8 cellular contexts compared by ENCODE assay signal in the genomic region with DNA sequence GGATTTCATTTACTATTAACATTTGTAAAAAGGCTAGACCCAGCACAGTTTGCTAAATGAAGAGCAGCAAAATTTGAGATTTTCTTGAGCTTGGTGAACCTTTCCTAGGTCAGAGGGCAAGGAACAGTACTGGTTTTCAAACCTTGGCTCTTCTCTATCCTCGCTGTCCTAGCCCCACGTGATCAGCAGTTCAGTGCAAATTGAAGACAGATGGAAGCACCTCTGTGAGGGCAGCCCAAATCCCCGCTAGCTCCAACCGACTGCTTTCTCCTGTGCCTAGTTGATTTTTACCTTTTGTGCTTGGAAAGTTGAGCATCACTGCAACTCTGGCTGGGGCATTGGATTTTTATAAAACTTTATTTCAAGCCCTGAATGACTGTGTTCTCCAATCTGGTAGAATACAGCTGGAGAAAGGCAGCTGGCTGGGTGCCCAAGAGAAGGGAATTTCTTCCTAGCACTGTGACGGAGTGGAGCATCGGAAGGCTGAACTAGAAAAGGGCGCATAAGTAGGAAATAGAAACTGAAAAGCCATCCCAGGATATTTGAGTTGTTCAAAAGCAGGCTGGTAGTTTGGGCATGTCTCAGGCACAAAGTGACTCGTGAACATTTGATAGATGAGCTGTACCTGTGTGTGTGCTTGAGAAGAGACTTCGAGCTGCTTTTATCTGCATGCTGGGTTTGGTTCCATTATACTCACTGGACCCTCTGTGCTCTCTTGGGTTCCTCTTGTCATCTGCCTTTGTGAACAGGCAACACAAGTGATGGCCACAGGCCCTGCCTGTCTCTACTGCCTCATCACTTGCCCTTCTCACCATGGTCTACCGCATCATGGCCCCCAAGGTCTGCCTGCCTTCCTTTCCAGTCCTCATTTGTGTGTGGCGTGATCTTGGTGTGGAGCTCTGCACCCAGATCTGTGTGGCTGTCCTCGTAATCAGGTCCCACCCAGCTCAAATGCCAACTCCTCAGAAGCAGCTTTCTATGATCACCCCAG. TPM values are rescaled to one million over a fixed set of nuclear protein-coding genes. Genes with fewer than 3 reads are reported as not detected.
A peak's percentile ranks its signal among the peaks of the same experiment; 100 is the strongest.
DNase-seq lines count a peak whose midpoint lies in the region; ATAC-seq, FAIRE-seq and TF ChIP-seq lines count a peak whose summit lies in the region.

No MANE protein-coding gene starts in this region.

- H3K4me1 ChIP-seq in OCI-LY7 (ENCODE audit: insufficient read depth, low read length, poor library complexity, severe bottlenecking) (peaks cover 47% of the 10 kb centered on the region), endothelial cell of umbilical vein (ENCODE audit: control insufficient read depth, extremely low read depth, insufficient read depth, low read length) (peaks cover 20% of the 10 kb centered on the region), neutrophil (ENCODE audit: control insufficient read depth in 1 of 2, insufficient read depth in 1 of 2, low read depth in 1 of 2, low read length in 1 of 2) (peaks cover 41% of the 10 kb centered on the region in 2 experiments)

- H3K9ac ChIP-seq in endothelial cell of umbilical vein (replicated peaks; ENCODE audit: extremely low read depth, insufficient read depth, low read length): no peak overlapping the region

- BruUV-seq in Calu3 (replicated peaks; lab: Mats Ljungman, UMichigan) (no TSS peak), OCI-LY7 (replicated peaks; lab: Mats Ljungman, UMichigan) (no TSS peak), endothelial cell of umbilical vein (replicated peaks; lab: Mats Ljungman, UMichigan) (no TSS peak)

- FAIRE-seq in endothelial cell of umbilical vein (lab: Jason Lieb, UNC): peak; percentile 33

- H3K4me2 ChIP-seq in OCI-LY7 (ENCODE audit: low read length) (peak overlapping the region; percentile 96), endothelial cell of umbilical vein (ENCODE audit: insufficient read depth, low read length) (peak overlapping the region; percentile 92)

- TF ChIP-seq POLR2A in endothelial cell of umbilical vein (IDR thresholded peaks at IDR 0.05; ENCODE audit: low read depth, low read length): no peak

- peaks cover 41% of the 10 kb centered on the region for H3K36me3 ChIP-seq in OCI-LY7 (ENCODE audit: insufficient read depth, low read length)
- peaks cover 4 to 8% of the 10 kb centered on the region in 2 experiments for H3K36me3 ChIP-seq in endothelial cell of umbilical vein (ENCODE audit: control insufficient read depth in 2 of 2, extremely low read depth in 1 of 2, insufficient read depth in 2 of 2, low read length in 2 of 2)
- peaks cover 28% of the 10 kb centered on the region for H3K36me3 ChIP-seq in neutrophil

- peaks cover 36% of the 10 kb centered on the region for H3K4me1 Mint-ChIP-seq in Calu3 (ENCODE audit: low read depth, unreplicated experiment)

- intact Hi-C loops in Calu3 (cut with micrococcal nuclease; ENCODE audit: unreplicated experiment) (no loop called here), OCI-LY7 (cut with micrococcal nuclease; ENCODE audit: unreplicated experiment) (loop anchor here (5.0 kb wide), 1 partner anchor 214 kb away; a partner anchor contains a TSS), endothelial cell of umbilical vein (cut with micrococcal nuclease) (no loop called here)

- no peaks in the 10 kb centered on the region for H3K9me3 Mint-ChIP-seq in Calu3 (ENCODE audit: low read depth, unreplicated experiment)

- H3K27ac Mint-ChIP-seq in Calu3 (ENCODE audit: unreplicated experiment): peak overlapping the region; percentile 3

- peaks cover 46% of the 10 kb centered on the region for H3K36me3 Mint-ChIP-seq in Calu3 (ENCODE audit: insufficient read depth, unreplicated experiment)

- dilution Hi-C loops in endothelial cell of umbilical vein (cut with MboI; ENCODE audit: extremely low pct_ligation_motif_present, low sequenced_read_pairs): no loop called here

- DNase-seq in Calu3 (no peak), OCI-LY7 (ENCODE audit: low spot score) (no peak), endothelial cell of umbilical vein (ENCODE audit: low read depth, low spot score) (peak; percentile 49), DMS114 treated with DMSO at 0.1 percent for 48 hours (lab: John Stamatoyannopoulos, UW; ENCODE audit: unreplicated experiment) (no peak)
- DNase-seq in stimulated activated naive CD4-positive, alpha-beta T cell (lab: John Stamatoyannopoulos, UW): no peak

- H3K4me3 Mint-ChIP-seq in Calu3 (ENCODE audit: low read depth, unreplicated experiment): peak overlapping the region; percentile 96

- H4K20me1 ChIP-seq in OCI-LY7 (ENCODE audit: insufficient read depth, low read length) (peaks cover 16% of the 10 kb centered on the region; the same call in 1 of the 2 replicates), endothelial cell of umbilical vein (replicated peaks; ENCODE audit: control insufficient read depth, extremely low read depth, insufficient read depth, low read length) (no peaks in the 10 kb centered on the region)

- no peaks in the 10 kb centered on the region for H3K9me1 ChIP-seq in endothelial cell of umbilical vein (replicated peaks; ENCODE audit: control insufficient read depth, extremely low read depth, insufficient read depth, low read length)

- POLR2A ChIA-PET in OCI-LY7 (lab: Charles Lee): interaction anchor here (0.7 to 1.5 kb wide), 4 partner anchors 8 to 1209 kb away, joined by 3 to 4 read pairs (median 3); no protein-coding TSS in a partner anchor
- POLR2A ChIA-PET in endothelial cell of umbilical vein (lab: Charles Lee): no interaction called here

- H3K79me2 ChIP-seq in OCI-LY7 (ENCODE audit: insufficient read depth, low read depth, low read length) (peaks cover 50% of the 10 kb centered on the region), endothelial cell of umbilical vein (ENCODE audit: control insufficient read depth, insufficient read depth, low read length) (peaks cover 58% of the 10 kb centered on the region)

- H3K4me3 ChIP-seq in OCI-LY7 (ENCODE audit: low read depth, low read length, poor library complexity, severe bottlenecking): peak overlapping the region; percentile 86
- H3K4me3 ChIP-seq in endothelial cell of umbilical vein (replicated peaks in 1 of 3; ENCODE audit: insufficient read depth in 1 of 3, low read depth in 1 of 3, low read length in 3 of 3): no peak overlapping the region
- H3K4me3 ChIP-seq in neutrophil (ENCODE audit: low read depth in 1 of 2, low read length in 1 of 2): peak overlapping the region in 1 of 2 experiments; percentile 85

- ATAC-seq in GM21786 (IDR thresholded peaks at IDR 0.05; ENCODE audit: unreplicated experiment) (no peak), GM21390 (IDR thresholded peaks at IDR 0.05; ENCODE audit: unreplicated experiment) (no peak)

- H3K9me3 ChIP-seq in OCI-LY7 (ENCODE audit: low read length): no peaks in the 10 kb centered on the region
- no peaks in the 10 kb centered on the region for H3K9me3 ChIP-seq in endothelial cell of umbilical vein (replicated peaks; ENCODE audit: control insufficient read depth, insufficient read depth, low read length)
- H3K9me3 ChIP-seq in neutrophil: no peaks in the 10 kb centered on the region

- no peaks in the 10 kb centered on the region for H3K27me3 Mint-ChIP-seq in Calu3 (ENCODE audit: unreplicated experiment)

- H2AFZ ChIP-seq in OCI-LY7 (ENCODE audit: low read length) (no peak overlapping the region), endothelial cell of umbilical vein (ENCODE audit: low read depth, low read length) (no peak overlapping the region)

- H3K27me3 ChIP-seq in endothelial cell of umbilical vein (ENCODE audit: control insufficient read depth in 2 of 2, insufficient read depth in 2 of 2, low read length in 2 of 2): no peaks in the 10 kb centered on the region
- no peaks in the 10 kb centered on the region for H3K27me3 ChIP-seq in neutrophil

- CTCF ChIA-PET in Calu3 (lab: Charles Lee) (interaction anchor here (0.6 to 1.1 kb wide), 5 partner anchors 8 to 333 kb away, joined by 3 to 4 read pairs (median 3); no protein-coding TSS in a partner anchor), OCI-LY7 (lab: Charles Lee; ENCODE audit: unreplicated experiment) (interaction anchor here (0.5 kb wide), 1 partner anchor 188 kb away, joined by 3 read pairs; no protein-coding TSS in a partner anchor), endothelial cell of umbilical vein (lab: Charles Lee) (interaction anchor here (1.6 to 2.1 kb wide), 4 partner anchors 26 to 147 kb away, joined by 4 to 10 read pairs (median 6); no protein-coding TSS in a partner anchor)

- no peaks in the 10 kb centered on the region for H3K9me2 ChIP-seq in OCI-LY7 (ENCODE audit: insufficient read depth, low read length)

- TF ChIP-seq CTCF in Calu3 (IDR thresholded peaks at IDR 0.05; ENCODE audit: unreplicated experiment) (no peak), OCI-LY7 (conservative IDR thresholded peaks at IDR 0.05; ENCODE audit: low read length) (no peak), endothelial cell of umbilical vein (IDR thresholded peaks at IDR 0.05; ENCODE audit: extremely low read depth in 1 of 2, insufficient read depth in 1 of 2, low read depth in 1 of 2, low read length in 2 of 2) (no peak), neutrophil (IDR thresholded peaks at IDR 0.05) (no peak)

- H3K27ac ChIP-seq in OCI-LY7 (ENCODE audit: low read depth, low read length, poor library complexity, severe bottlenecking) (no peak overlapping the region), endothelial cell of umbilical vein (ENCODE audit: insufficient read depth, low read depth, low read length) (no peak overlapping the region), neutrophil (peak overlapping the region; percentile 93)

RNA-seq across cellular contexts. Expression of a gene that starts 2.3 kb away (rescaled TPM):
- 72.3 and 93.9 TPM in 2 replicates for total RNA-seq in Calu3 (2022)
- total RNA-seq in OCI-LY7 (2014; rRNA removed; shearing (Covaris generic)): 48.4 and 51.9 TPM in 2 replicates
- 62.4 and 64.6 TPM in 2 replicates for total RNA-seq in OCI-LY7 (2022)
- 41.6 and 45.8 TPM in 2 replicates for total RNA-seq in endothelial cell of umbilical vein
- 54.6 and 81.7 TPM in 2 replicates for polyA plus RNA-seq in endothelial cell of umbilical vein
- 64.5 and 65.3 TPM in 2 replicates for polyA plus RNA-seq in endothelial cell of umbilical vein (2011; cell fraction: cytosol; rRNA removed)
- polyA plus RNA-seq in endothelial cell of umbilical vein (2011; cell fraction: nucleus; rRNA removed): 40.6 and 46.7 TPM in 2 replicates
- 40.9 and 47.7 TPM in 2 replicates for polyA plus RNA-seq in endothelial cell of umbilical vein (2012)
- 31.3 and 52.3 TPM in 2 replicates for polyA minus RNA-seq in endothelial cell of umbilical vein
- polyA minus RNA-seq in endothelial cell of umbilical vein (2011; cell fraction: cytosol; rRNA and poly(A)+ RNA removed): 47.8 TPM
- 17.7 and 29.7 TPM in 2 replicates for polyA minus RNA-seq in endothelial cell of umbilical vein (2011; cell fraction: nucleus; rRNA and poly(A)+ RNA removed)

RNA-seq across cellular contexts. Expression of a gene that starts 23.1 kb away (rescaled TPM):
- total RNA-seq in Calu3 (2022) (16.0 and 16.6 TPM in 2 replicates), OCI-LY7 (2022) (8.1 and 8.4 TPM in 2 replicates), endothelial cell of umbilical vein (6.1 TPM in 2 replicates)
- 3.5 and 3.9 TPM in 2 replicates for total RNA-seq in OCI-LY7 (2014; rRNA removed; shearing (Covaris generic))
- 4.9 and 6.1 TPM in 2 replicates for polyA plus RNA-seq in endothelial cell of umbilical vein
- polyA plus RNA-seq in endothelial cell of umbilical vein (2011; cell fraction: cytosol; rRNA removed): 3.8 and 4.3 TPM in 2 replicates
- polyA plus RNA-seq in endothelial cell of umbilical vein (2011; cell fraction: nucleus; rRNA removed): 4.1 and 4.4 TPM in 2 replicates
- 4.2 and 5.0 TPM in 2 replicates for polyA plus RNA-seq in endothelial cell of umbilical vein (2012)
- polyA minus RNA-seq in endothelial cell of umbilical vein: 4.8 and 5.2 TPM in 2 replicates
- polyA minus RNA-seq in endothelial cell of umbilical vein (2011; cell fraction: cytosol; rRNA and poly(A)+ RNA removed): 7.1 TPM
- polyA minus RNA-seq in endothelial cell of umbilical vein (2011; cell fraction: nucleus; rRNA and poly(A)+ RNA removed): 3.3 and 3.5 TPM in 2 replicates

RNA-seq across cellular contexts. Expression of a gene that starts 44.3 kb away (rescaled TPM):
- 0.81 and 0.90 TPM in 2 replicates for total RNA-seq in Calu3 (2022)
- 1.0 and 3.6 TPM in 2 replicates for total RNA-seq in OCI-LY7 (2014; rRNA removed; shearing (Covaris generic))
- total RNA-seq in OCI-LY7 (2022): 1.6 and 1.8 TPM in 2 replicates
- total RNA-seq in endothelial cell of umbilical vein: 13.4 and 14.5 TPM in 2 replicates
- polyA plus RNA-seq in endothelial cell of umbilical vein: 10.8 and 11.5 TPM in 2 replicates
- polyA plus RNA-seq in endothelial cell of umbilical vein (2011; cell fraction: cytosol; rRNA removed): 7.7 and 9.9 TPM in 2 replicates
- polyA plus RNA-seq in endothelial cell of umbilical vein (2011; cell fraction: nucleus; rRNA removed): 12.2 and 20.4 TPM in 2 replicates
- polyA plus RNA-seq in endothelial cell of umbilical vein (2012): 18.2 and 24.7 TPM in 2 replicates
- 3.4 and 6.5 TPM in 2 replicates for polyA minus RNA-seq in endothelial cell of umbilical vein
- polyA minus RNA-seq in endothelial cell of umbilical vein (2011; cell fraction: cytosol; rRNA and poly(A)+ RNA removed): 7.0 TPM
- polyA minus RNA-seq in endothelial cell of umbilical vein (2011; cell fraction: nucleus; rRNA and poly(A)+ RNA removed): 8.3 and 18.7 TPM in 2 replicates
